ENCODE assay signal across 9 cellular contexts in the genomic region with DNA sequence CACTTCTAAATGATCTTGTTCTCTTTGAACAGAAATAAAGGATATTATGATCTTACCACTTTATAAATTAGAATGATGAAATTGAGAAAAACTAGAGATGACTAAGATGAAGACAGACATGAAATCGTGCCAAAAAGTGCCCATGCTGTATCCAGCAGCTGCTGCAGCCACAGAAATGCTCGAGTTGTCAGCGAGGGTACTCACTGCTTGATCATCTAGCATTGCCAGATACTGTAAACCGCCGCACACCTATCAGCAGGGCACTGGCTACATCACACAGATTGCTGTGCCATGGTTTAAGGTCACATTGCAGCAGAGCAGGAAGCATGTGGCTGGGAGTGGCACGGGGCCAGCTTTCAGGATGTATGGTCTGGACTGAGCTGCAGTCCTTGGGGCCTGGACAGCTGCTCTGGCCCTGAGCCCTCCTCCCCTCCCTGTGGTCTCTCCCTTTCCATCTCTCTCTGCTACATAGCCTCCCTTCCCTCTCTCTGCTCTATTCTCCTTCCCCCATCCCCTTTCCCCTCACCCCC. TPM values are rescaled to one million over a fixed set of nuclear protein-coding genes. Genes with fewer than 3 reads are reported as not detected.
DNase-seq lines count a peak whose midpoint lies in the region; ATAC-seq and TF ChIP-seq lines count a peak whose summit lies in the region.
"Had no signal": no experiment of that assay in that cellular context is flagged by ENCODE, and none has a peak within 500 bp of the region (broad histone marks: within the 10 kb centered on the region; RNA-seq: fewer than 3 reads in every experiment).

No MANE protein-coding gene starts in this region.

- DNase-seq in EL (peak; percentile 56), NCI-H2107 (lab: John Stamatoyannopoulos, UW) (peak; percentile 47), chondrocyte (ENCODE audit: low spot score) (no peak), ovary (peak in 3 of 5 donors; percentile 33 to 58 (median 45)), Karpas-422 (no peak), GM19240 (ENCODE audit: insufficient read length, low spot score) (no peak)

- H3K27ac Mint-ChIP-seq in chondrocyte (ENCODE audit: unreplicated experiment): peak overlapping the region; percentile 99

- H3K4me3 ChIP-seq in ovary (no peak overlapping the region), Karpas-422 (ENCODE audit: low read length) (no peak overlapping the region)

- H3K9me2 ChIP-seq in Karpas-422 (replicated peaks; ENCODE audit: insufficient read depth, low read length): no peaks in the 10 kb centered on the region

- no peak for TF ChIP-seq EP300 in ovary (IDR thresholded peaks at IDR 0.05)

- H3K4me1 ChIP-seq in ovary (ENCODE audit: insufficient read depth): peaks cover 6% of the 10 kb centered on the region
- H3K4me1 ChIP-seq in Karpas-422 (ENCODE audit: low read length): no peaks in the 10 kb centered on the region

- no peak overlapping the region for H3K9ac ChIP-seq in Karpas-422 (ENCODE audit: low read length)

- H4K20me1 ChIP-seq in Karpas-422 (ENCODE audit: insufficient read depth, low read depth, low read length): no peaks in the 10 kb centered on the region

- ATAC-seq in HG03108 (IDR thresholded peaks at IDR 0.05; ENCODE audit: unreplicated experiment) (no peak), GM19397 (IDR thresholded peaks at IDR 0.05; ENCODE audit: unreplicated experiment) (no peak)

- no peak overlapping the region for H3K4me2 ChIP-seq in Karpas-422 (ENCODE audit: low read depth, low read length, poor library complexity, severe bottlenecking)

- peak overlapping the region; percentile 76 for H3K4me3 Mint-ChIP-seq in chondrocyte (ENCODE audit: unreplicated experiment)

- WGBS in ovary, 3 donors: 17 to 40% (median 21%) methylated on average over 6 of the region's 6 CpGs

- no peaks in the 10 kb centered on the region for H3K36me3 Mint-ChIP-seq in chondrocyte (ENCODE audit: low read depth)

- H3K36me3 ChIP-seq in ovary (no peaks in the 10 kb centered on the region), Karpas-422 (ENCODE audit: insufficient read depth, low read length) (no peaks in the 10 kb centered on the region)

- H3K27me3 Mint-ChIP-seq in chondrocyte (ENCODE audit: low read depth): no peaks in the 10 kb centered on the region

- H2AFZ ChIP-seq in Karpas-422 (ENCODE audit: low read length): no peak overlapping the region

- no peak for TF ChIP-seq POLR2A in ovary (IDR thresholded peaks at IDR 0.05)

- H3K27me3 ChIP-seq in ovary (no peaks in the 10 kb centered on the region), Karpas-422 (ENCODE audit: low read length) (no peaks in the 10 kb centered on the region)

- no peaks in the 10 kb centered on the region for H3K79me2 ChIP-seq in Karpas-422 (ENCODE audit: low read length)

- H3K9me3 ChIP-seq in ovary (no peaks in the 10 kb centered on the region), Karpas-422 (ENCODE audit: low read length) (no peaks in the 10 kb centered on the region)

- no peaks in the 10 kb centered on the region for H3K9me3 Mint-ChIP-seq in chondrocyte (ENCODE audit: low read depth)

- intact Hi-C loops in ovary (cut with DNase I): no loop called here

- peaks cover 76% of the 10 kb centered on the region for H3K4me1 Mint-ChIP-seq in chondrocyte (ENCODE audit: low read depth)

- no peak overlapping the region for H3K27ac ChIP-seq in ovary
- H3K27ac ChIP-seq in Karpas-422 (ENCODE audit: low read length): no peak overlapping the region
- H3K27ac ChIP-seq: HL-60 had no signal

- TF ChIP-seq CTCF in chondrocyte (IDR thresholded peaks at IDR 0.05) (peak; percentile 8), ovary (IDR thresholded peaks at IDR 0.05) (no peak)

RNA-seq across cellular contexts. Expression of a gene that starts 51.0 kb away (rescaled TPM):
- total RNA-seq in chondrocyte (113 to 214 TPM (median 197 TPM) in 3 replicates), ovary (10 to 100 TPM; 21.0 to 55.0 (median 38.9) TPM)
- 10 to 100 TPM; 29.2 to 30.9 TPM for polyA plus RNA-seq in ovary
- total RNA-seq in Karpas-422 (2014; rRNA removed; shearing (Covaris generic); ENCODE audit: low replicate concordance): not detected in 2 replicates

RNA-seq across cellular contexts. Expression of a gene that starts 60.0 kb away (rescaled TPM):
- total RNA-seq in chondrocyte: 36.4 to 63.4 TPM (median 56.0 TPM) in 3 replicates
- total RNA-seq in ovary: 10 to 100 TPM in 1 of 7 donors, 1 to 10 TPM in 5, under 1 TPM in 1; 0.71 to 21.5 (median 8.4) TPM
- polyA plus RNA-seq in ovary: 1 to 10 TPM in 1 of 2 donors, not detected in 1; 3.7 TPM
- total RNA-seq in Karpas-422 (2014; rRNA removed; shearing (Covaris generic); ENCODE audit: low replicate concordance): not detected in 2 replicates

Comparison
In these comparisons a context has a peak if more than half of its experiments do, and no peak if none do; other contexts are left out.
1. DNase-seq: peak in EL (single experiment), NCI-H2107 (single experiment) and ovary (3 of 5); none in chondrocyte (single experiment), Karpas-422 (single experiment) and GM19240 (single experiment).
2. RNA of a gene that starts 51.0 kb away (total RNA-seq): 113 to 214 TPM in chondrocyte and 21.0 to 55.0 TPM in ovary; not detected in Karpas-422; every median in the first group is over 10 times any median in the second.